ENCODE assay signal across 8 cellular contexts in the genomic region with DNA sequence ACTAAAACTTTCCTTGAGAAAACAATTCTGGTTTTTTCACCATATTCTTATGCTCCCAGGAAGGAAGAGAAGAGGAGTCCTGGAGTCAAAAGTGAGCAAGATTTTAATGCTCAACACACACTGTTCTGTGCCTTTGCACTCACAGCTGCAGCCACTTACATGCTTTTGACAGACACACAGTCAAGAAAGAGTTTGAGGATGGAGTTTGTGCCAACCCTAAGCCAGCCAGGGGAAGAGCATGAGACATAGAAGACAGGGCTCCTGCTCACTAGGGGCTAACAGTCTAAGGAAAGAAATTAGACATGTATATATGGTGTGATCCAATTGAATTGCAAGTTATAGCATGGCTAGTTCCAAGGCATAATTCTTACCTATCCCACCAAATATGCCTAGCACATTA. TPM values are rescaled to one million over a fixed set of nuclear protein-coding genes. Genes with fewer than 3 reads are reported as not detected.
"Had no signal": no experiment of that assay in that cellular context is flagged by ENCODE, and none has a peak within 500 bp of the region (broad histone marks: within the 10 kb centered on the region; RNA-seq: fewer than 3 reads in every experiment).

No MANE protein-coding gene starts in this region.

- H3K4me3 ChIP-seq: GM23248 had no signal

- H3K27ac ChIP-seq: GM23248 had no signal

- DNase-seq: GM23248, GOT3, H9, HCEC 1CT, IMR-90 had no signal

- FAIRE-seq: H54, HTR-8/SVneo had no signal

RNA-seq across cellular contexts. Expression of a gene that starts 37.1 kb away (rescaled TPM):
- total RNA-seq: GM23248, H9, HT-29, IMR-90 had no signal
- polyA plus RNA-seq: GM23248, IMR-90 had no signal
